2 cellular contexts compared by ENCODE assay signal in genomic region chr16:234468-235305, GRCh38.
TF ChIP-seq lines count a peak whose summit lies in the region.

Gene FAM234A (plus strand): TSS chr16:234821. CDS start chr16:254414, 19,593 bp downstream.

TF ChIP-seq in A549, 52 proteins besides CTCF, POLR2A, EP300 and RAD21 (continued from another document):
- TF ChIP-seq HMGXB4 (CRISPR knock-in tag; IDR thresholded peaks at IDR 0.05; ENCODE audit: borderline replicate concordance) (0 out of 2 replicates have a peak, but pooled peaks have one; percentile 18), USF2 (IDR thresholded peaks at IDR 0.05) (0 out of 2 replicates have a peak, but pooled peaks have one; percentile 12), ZNF302 (CRISPR knock-in tag; IDR thresholded peaks at IDR 0.05) (no peak), HEYL (CRISPR knock-in tag; IDR thresholded peaks at IDR 0.05) (no peak), RARB (CRISPR knock-in tag; IDR thresholded peaks at IDR 0.05) (peak; percentile 35; the same call in 1 of the 2 replicates), TFCP2L1 (CRISPR knock-in tag; IDR thresholded peaks at IDR 0.05) (peak; percentile 11; the same call in 1 of the 2 replicates), PBX3 (IDR thresholded peaks at IDR 0.05) (peak; percentile 50; the same call in 1 of the 2 replicates), FOSL2 (IDR thresholded peaks at IDR 0.05) (no peak), FOSL2 (CRISPR knock-in tag; IDR thresholded peaks at IDR 0.05) (0 out of 2 replicates have a peak, but pooled peaks have one; percentile 3), TP53 (CRISPR knock-in tag; IDR thresholded peaks at IDR 0.05) (0 out of 2 replicates have a peak, but pooled peaks have one; percentile 10), GATA3 (IDR thresholded peaks at IDR 0.05; ENCODE audit: borderline replicate concordance) (no peak), FOXS1 (CRISPR knock-in tag; IDR thresholded peaks at IDR 0.05) (no peak), HOXA7 (CRISPR knock-in tag; IDR thresholded peaks at IDR 0.05) (peak; percentile 52; the same call in 1 of the 2 replicates), CEBPB (IDR thresholded peaks at IDR 0.05) (peak in 1 of 2 experiments; percentile 61; a peak in 1 of 4 replicates), EHF (CRISPR knock-in tag; IDR thresholded peaks at IDR 0.05) (0 out of 2 replicates have a peak, but pooled peaks have one; percentile 83), SMC3 (IDR thresholded peaks at IDR 0.05) (0 out of 3 replicates have a peak, but pooled peaks have one; percentile 19), FOSB (CRISPR knock-in tag; IDR thresholded peaks at IDR 0.05) (no peak), BHLHE40 (IDR thresholded peaks at IDR 0.05; ENCODE audit: low read depth, low read length) (no peak), HDAC2 (IDR thresholded peaks at IDR 0.05) (no peak), PHF8 (IDR thresholded peaks at IDR 0.05; ENCODE audit: borderline replicate concordance, low read depth) (peak; percentile 94), JUN (IDR thresholded peaks at IDR 0.05) (peak; percentile 85 to 95), MAFK (IDR thresholded peaks at IDR 0.05; ENCODE audit: partially characterized antibody) (no peak), E2F6 (IDR thresholded peaks at IDR 0.05; ENCODE audit: borderline replicate concordance, low read depth) (peak; percentile 91), ZSCAN20 (CRISPR knock-in tag; IDR thresholded peaks at IDR 0.05) (no peak), BCL3 (IDR thresholded peaks at IDR 0.05) (peak; percentile 95), KDM5A (IDR thresholded peaks at IDR 0.05) (0 out of 2 replicates have a peak, but pooled peaks have one; percentile 10)

TF ChIP-seq in GM12878, 131 proteins besides CTCF, POLR2A, EP300 and RAD21 (continued from another document and continues in another):
- TF ChIP-seq PBX3 (IDR thresholded peaks at IDR 0.05; ENCODE audit: insufficient replicate concordance, low read depth, low read length) (peak; percentile 38), IRF5 (IDR thresholded peaks at IDR 0.05; ENCODE audit: borderline replicate concordance) (no peak), MYC (IDR thresholded peaks at IDR 0.05; ENCODE audit: insufficient read depth, insufficient read length, insufficient replicate concordance, low read length, severe bottlenecking) (no peak), KAT2A (conservative IDR thresholded peaks at IDR 0.05; ENCODE audit: control insufficient read depth, low read depth, low read length) (no peak), ZNF687 (IDR thresholded peaks at IDR 0.05) (peak; percentile 73), SRF (IDR thresholded peaks at IDR 0.05; ENCODE audit: low read depth in 2 of 2, low read length in 2 of 2) (no peak), JUNB (IDR thresholded peaks at IDR 0.05) (no peak), PAX8 (IDR thresholded peaks at IDR 0.05) (no peak), ZBTB4 (CRISPR knock-in tag; IDR thresholded peaks at IDR 0.05) (0 out of 2 replicates have a peak, but pooled peaks have one; percentile 54), PKNOX1 (IDR thresholded peaks at IDR 0.05) (no peak), MEF2A (IDR thresholded peaks at IDR 0.05; ENCODE audit: insufficient read depth, low read depth, low read length) (0 out of 2 replicates have a peak, but pooled peaks have one; percentile 47), FOS (IDR thresholded peaks at IDR 0.05; ENCODE audit: borderline replicate concordance, extremely low read depth, insufficient read length) (no peak), MLLT1 (IDR thresholded peaks at IDR 0.05) (peak; percentile 44), CBX3 (IDR thresholded peaks at IDR 0.05; ENCODE audit: borderline replicate concordance, low read depth) (no peak), BCL3 (IDR thresholded peaks at IDR 0.05; ENCODE audit: borderline replicate concordance, insufficient read depth, low read depth, low read length, poor library complexity, severe bottlenecking) (peak; percentile 96), SREBF1 (IDR thresholded peaks at IDR 0.05; ENCODE audit: low read length) (no peak), RELB (IDR thresholded peaks at IDR 0.05; ENCODE audit: low read depth) (peak; percentile 43; the same call in 1 of the 2 replicates), PML (IDR thresholded peaks at IDR 0.05; ENCODE audit: low read length) (peak; percentile 92; the same call in 1 of the 2 replicates), MAX (IDR thresholded peaks at IDR 0.05; ENCODE audit: low read depth, low read length) (peak; percentile 10; the same call in 1 of the 2 replicates), DPF2 (IDR thresholded peaks at IDR 0.05) (peak; percentile 96), KDM1A (IDR thresholded peaks at IDR 0.05; ENCODE audit: borderline replicate concordance) (no peak), STAT1 (conservative IDR thresholded peaks at IDR 0.05) (no peak; the same call in 1 of the 2 replicates), ZNF207 (IDR thresholded peaks at IDR 0.05; ENCODE audit: borderline replicate concordance) (peak; percentile 76; the same call in 1 of the 2 replicates), TCF3 (IDR thresholded peaks at IDR 0.05; ENCODE audit: borderline replicate concordance, insufficient read depth, low read depth, low read length) (peak; percentile 21; the same call in 1 of the 2 replicates), ZNF622 (IDR thresholded peaks at IDR 0.05) (no peak), SUPT20H (IDR thresholded peaks at IDR 0.05; ENCODE audit: borderline replicate concordance, control insufficient read depth, low read depth, low read length) (no peak)
